18 cellular contexts compared by ENCODE assay signal in the genomic region with DNA sequence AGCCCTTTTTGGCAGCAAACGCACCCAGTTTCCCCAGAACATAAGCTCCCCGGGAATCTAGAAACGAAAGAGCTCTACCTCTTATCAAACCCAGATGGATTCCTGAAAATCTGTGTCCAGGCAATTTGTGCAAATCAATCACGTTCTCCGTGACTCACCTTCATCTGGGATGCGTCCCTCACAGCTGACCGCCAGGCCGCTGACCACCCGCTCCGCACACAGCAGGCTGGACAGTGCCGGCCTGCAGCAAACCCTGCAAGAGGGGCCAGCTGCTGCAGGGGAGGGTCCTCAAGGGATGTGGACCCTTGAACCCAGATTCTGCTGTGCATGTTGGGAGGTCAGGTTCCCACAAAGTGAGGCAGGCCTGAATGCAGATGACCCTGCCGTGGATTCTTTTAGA.
"Had no signal": no experiment of that assay in that cellular context is flagged by ENCODE, and none has a peak within 500 bp of the region (broad histone marks: within the 10 kb centered on the region; RNA-seq: fewer than 3 reads in every experiment).

No MANE protein-coding gene starts in this region.

- ATAC-seq: activated CD4-positive, alpha-beta T cell treated with anti-CD3 and anti-CD28 coated beads for 36 hours; activated CD8-positive, alpha-beta T cell treated with anti-CD3 and anti-CD28 coated beads, Interleukin-2, amount 10 ng/mL, durations not matched to agents 7 days and 5 days; left ventricle myocardium superior; natural killer cell treated with Interleukin-12 subunit alpha and Interleukin-12 subunit beta and Interleukin-15 and Interleukin-18, amount 100 ng/mL, for 72 hours had no signal

- H3K36me3 ChIP-seq: brain microvascular endothelial cell, thoracic aorta, vagina had no signal

- H3K9me3 ChIP-seq: thoracic aorta, vagina had no signal

- H3K27ac ChIP-seq: brain microvascular endothelial cell, coronary artery, thoracic aorta, vagina had no signal

- H3K27me3 ChIP-seq: brain microvascular endothelial cell, vagina had no signal

- H3K4me1 ChIP-seq: vagina had no signal

- DNase-seq: activated B cell treated with CpG ODN at 0.5 μM for 24 hours; activated CD4-positive, alpha-beta T cell treated with anti-CD3 and anti-CD28 coated beads for 36 hours; activated CD8-positive, alpha-beta T cell treated with anti-CD3 and anti-CD28 coated beads, Interleukin-2, amount 10 ng/mL, durations not matched to agents 7 days and 5 days; activated gamma-delta T cell; brain microvascular endothelial cell; central memory CD4-positive, alpha-beta T cell; foreskin fibroblast; immature natural killer cell; kidney glomerular epithelial cell; left ventricle myocardium superior; nucleus accumbens; stimulated activated CD4-positive, alpha-beta T cell treated with anti-CD3 and anti-CD28 coated beads, Interleukin-4, amount 100 ng/mL, for 1 hour; stimulated activated naive CD4-positive, alpha-beta T cell treated with Interleukin-2 at 50 U/mL for 16 hours; T1000 had no signal

- H3K4me3 ChIP-seq: coronary artery, thoracic aorta, vagina had no signal
